7 cellular contexts compared by ENCODE assay signal in the genomic region with DNA sequence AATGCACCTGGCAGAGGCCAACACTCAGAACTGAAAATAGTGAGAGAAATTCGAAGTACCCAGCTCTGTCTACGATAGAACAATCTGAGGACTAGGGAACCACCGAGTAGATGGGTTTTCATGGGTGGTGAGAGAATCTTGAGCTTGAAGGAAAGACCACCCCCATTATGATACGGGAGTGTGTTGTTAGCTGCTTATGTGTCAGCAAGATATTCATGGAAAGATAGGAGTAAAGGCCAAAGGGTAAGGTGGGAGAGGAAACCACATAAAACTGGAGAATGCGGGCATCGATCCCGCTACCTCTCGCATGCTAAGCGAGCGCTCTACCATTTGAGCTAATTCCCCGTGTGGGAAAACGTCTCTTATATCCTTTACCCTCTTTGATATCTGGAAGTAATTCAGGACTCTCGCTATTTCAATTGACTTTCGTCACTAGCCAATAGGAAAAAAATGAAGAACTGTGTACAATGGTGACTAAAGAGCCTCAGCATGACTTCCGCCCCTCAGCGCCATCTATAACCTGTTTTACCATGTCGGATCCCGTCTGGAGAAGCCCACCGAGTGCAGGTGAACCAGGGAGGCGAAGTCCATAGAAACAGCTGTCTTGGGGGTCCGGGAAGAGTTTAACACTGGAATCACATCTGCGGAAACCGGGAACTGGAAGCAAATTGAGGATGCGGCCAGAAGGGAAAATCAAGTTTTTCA. TPM values are rescaled to one million over a fixed set of nuclear protein-coding genes. Genes with fewer than 3 reads are reported as not detected.
DNase-seq lines count a peak whose midpoint lies in the region; ATAC-seq, FAIRE-seq and TF ChIP-seq lines count a peak whose summit lies in the region.

No MANE protein-coding gene starts in this region.

- H3K9me3 ChIP-seq in kidney (ENCODE audit: control insufficient read depth in 1 of 2, low read length in 2 of 2): no peaks in the 10 kb centered on the region

- peak; percentile 35 to 82 for DNase-seq in NCI-H187 (lab: John Stamatoyannopoulos, UW)
- peak; percentile 92 for DNase-seq in SW480 (ENCODE audit: low spot score)
- peak; percentile 71 for DNase-seq in central memory CD4-positive, alpha-beta T cell
- DNase-seq in kidney: no peak
- DNase-seq in stimulated activated CD4-positive, alpha-beta T cell treated with anti-CD3 and anti-CD28 coated beads, Interleukin-12 subunit alpha, Interleukin-12 subunit beta, amount 100 ng/mL, for 4 hours: peak; percentile 55

- no peaks in the 10 kb centered on the region for H3K4me1 ChIP-seq in kidney (ENCODE audit: control insufficient read depth in 1 of 2, insufficient read depth in 1 of 2, low read depth in 1 of 2, low read length in 2 of 2)

- no peak for TF ChIP-seq CTCF in kidney (IDR thresholded peaks at IDR 0.05; ENCODE audit: borderline replicate concordance, extremely low read depth, insufficient read depth)

- intact Hi-C loops in kidney (cut with DNase I): loop anchor here (10.0 kb wide), 1 partner anchor 227 kb away; no protein-coding TSS in a partner anchor

- peak overlapping the region; percentile 71 for H3K4me3 ChIP-seq in GM08714 (ENCODE audit: low read length)
- peak overlapping the region; percentile 63 to 65 for H3K4me3 ChIP-seq in kidney (ENCODE audit: low read length in 2 of 2)

- peak overlapping the region in 1 of 2 donors; percentile 52 for H3K27ac ChIP-seq in kidney (ENCODE audit: low read depth in 2 of 2, low read length in 2 of 2)

- peak overlapping the region in 1 of 2 donors; percentile 37 for H3K9ac ChIP-seq in kidney (ENCODE audit: low read length in 2 of 2)

- no peak for ATAC-seq in HG02970 (IDR thresholded peaks at IDR 0.05; ENCODE audit: low FRiP score, unreplicated experiment)

- H3K36me3 ChIP-seq in kidney (ENCODE audit: control insufficient read depth in 1 of 2, insufficient read depth in 2 of 2, low read length in 2 of 2): no peaks in the 10 kb centered on the region

- FAIRE-seq in kidney (lab: Jason Lieb, UNC): no peak

RNA-seq across cellular contexts. Expression of a gene that starts 25.0 kb away (rescaled TPM):
- total RNA-seq in kidney: 14.0 TPM
- 11.3 TPM for polyA plus RNA-seq in kidney (ENCODE audit: insufficient read depth, low read depth, low replicate concordance)

RNA-seq across cellular contexts. Expression of a gene that starts 33.6 kb away (rescaled TPM):
- total RNA-seq in kidney: 72.7 TPM
- polyA plus RNA-seq in kidney (ENCODE audit: insufficient read depth, low read depth, low replicate concordance): 49.3 TPM
